ENCODE assay signal across 9 cellular contexts in genomic region chr1:109624215-109625010, GRCh38. TPM values are rescaled to one million over a fixed set of nuclear protein-coding genes. Genes with fewer than 3 reads are reported as not detected.
DNase-seq lines count a peak whose midpoint lies in the region; ATAC-seq and TF ChIP-seq lines count a peak whose summit lies in the region.
"Had no signal": no experiment of that assay in that cellular context is flagged by ENCODE, and none has a peak within 500 bp of the region (broad histone marks: within the 10 kb centered on the region; RNA-seq: fewer than 3 reads in every experiment).

No MANE protein-coding gene starts in this region.

- ATAC-seq in activated B cell treated with CpG ODN at 0.5 μM for 24 hours (ENCODE audit: low read depth) = peak; percentile 58
- peak; percentile 43 to 45 for ATAC-seq in naive B cell (ENCODE audit: low read depth in 2 of 2)
- ATAC-seq in HG03135 (IDR thresholded peaks at IDR 0.05; ENCODE audit: unreplicated experiment) = no peak

- H3K9me3 Mint-ChIP-seq in HFFc6 = no peaks in the 10 kb centered on the region
- H3K9me3 Mint-ChIP-seq in activated B cell treated with CpG ODN at 0.5 μM for 24 hours = no peaks in the 10 kb centered on the region
- H3K9me3 Mint-ChIP-seq in naive B cell = no peaks in the 10 kb centered on the region

- H3K27ac Mint-ChIP-seq in HFFc6 (0 out of 2 replicates have a peak overlapping the region, but pooled peaks have one; percentile 4), activated B cell treated with CpG ODN at 0.5 μM for 24 hours (peak overlapping the region; percentile 79), naive B cell (peak overlapping the region in 5 of 6 donors; percentile 78 to 92 (median 86))

- TF ChIP-seq CTCF in HFFc6 (IDR thresholded peaks at IDR 0.05) = no peak
- TF ChIP-seq CTCF in activated B cell treated with CpG ODN at 0.5 μM for 24 hours (IDR thresholded peaks at IDR 0.05) = no peak

- intact Hi-C loops in activated B cell treated with CpG ODN at 0.5 μM for 24 hours (cut with micrococcal nuclease) = loop anchor here (1.0 to 10.0 kb wide), 3 partner anchors 16 to 512 kb away; partner anchors contain the start of genes ELAPOR1 and PSMA5

- H3K4me1 Mint-ChIP-seq in HFFc6 (ENCODE audit: low read depth) = peaks cover 49% of the 10 kb centered on the region
- peaks cover 55% of the 10 kb centered on the region for H3K4me1 Mint-ChIP-seq in activated B cell treated with CpG ODN at 0.5 μM for 24 hours
- peaks cover 47 to 68% (median 57%) of the 10 kb centered on the region in 3 donors for H3K4me1 Mint-ChIP-seq in naive B cell

- POLR2A ChIA-PET in activated B cell treated with CpG ODN at 0.5 μM for 24 hours (lab: Charles Lee) = interaction anchor here (0.7 to 2.4 kb wide), 6 partner anchors 8 to 360 kb away, joined by 3 to 18 read pairs (median 6); partner anchors contain the start of genes AHCYL1, GNAI3 and GSTM4

- DNase-seq in DMS79 treated with DMSO at 0.1 percent for 48 hours (lab: John Stamatoyannopoulos, UW) = peak; percentile 70
- no peak for DNase-seq in HFFc6
- peak; percentile 55 for DNase-seq in activated B cell treated with CpG ODN at 0.5 μM for 24 hours
- DNase-seq in naive B cell = peak; percentile 53
- DNase-seq in islet precursor cell = no peak
- no peak for DNase-seq in inferior parietal cortex (ENCODE audit: extremely low spot score)
- no peak for DNase-seq in GM19238 (ENCODE audit: insufficient read length, low spot score)

- H3K36me3 Mint-ChIP-seq in HFFc6 (ENCODE audit: low read depth) (peaks cover 27% of the 10 kb centered on the region), activated B cell treated with CpG ODN at 0.5 μM for 24 hours (ENCODE audit: low read depth) (peaks cover 42% of the 10 kb centered on the region), naive B cell (peaks cover 0 to 24% of the 10 kb centered on the region in 2 donors)

- CTCF ChIA-PET in activated B cell treated with CpG ODN at 0.5 μM for 24 hours (lab: Charles Lee) = interaction anchor here (0.9 to 4.8 kb wide), 4 partner anchors 16 to 131 kb away, joined by 3 to 19 read pairs (median 4); partner anchors contain the start of gene CYB561D1

- H3K27me3 Mint-ChIP-seq in HFFc6 (ENCODE audit: insufficient read depth) (peaks cover 4% of the 10 kb centered on the region), activated B cell treated with CpG ODN at 0.5 μM for 24 hours (no peaks in the 10 kb centered on the region), naive B cell (no peaks in the 10 kb centered on the region)

- no peak overlapping the region for H3K4me3 Mint-ChIP-seq in HFFc6
- peak overlapping the region; percentile 71 for H3K4me3 Mint-ChIP-seq in activated B cell treated with CpG ODN at 0.5 μM for 24 hours
- peak overlapping the region; percentile 66 to 99 (median 83) for H3K4me3 Mint-ChIP-seq in naive B cell

RNA-seq across cellular contexts. Expression of gene AMPD2, which starts 4.8 kb away (rescaled TPM):
- total RNA-seq in HFFc6 (2021; fragmentation: NEBNext Ultra II Directional; extraction: Animal tissue kit (Norgen Biotek cat#: 25700)) = 100 to 1,000 TPM; 127 to 172 (median 139) TPM
- total RNA-seq in activated B cell treated with CpG ODN at 0.5 μM for 24 hours = 56.8 and 64.9 TPM in 2 replicates
- 10 to 100 TPM; 14.3 to 34.9 (median 25.6) TPM for polyA plus RNA-seq in naive B cell (ENCODE audit: low read depth in 6 of 6)

RNA-seq across cellular contexts. Expression of gene GNAT2, which starts 5.0 kb away (rescaled TPM):
- under 1 TPM in 3 of 6 experiments, not detected in 3; 0.11 to 0.40 (median 0.34) TPM for total RNA-seq in HFFc6 (2021; fragmentation: NEBNext Ultra II Directional; extraction: Animal tissue kit (Norgen Biotek cat#: 25700))
- total RNA-seq in activated B cell treated with CpG ODN at 0.5 μM for 24 hours = 0.71 TPM in 1 of 2 replicates, not detected in the other
- not detected for polyA plus RNA-seq in naive B cell (ENCODE audit: low read depth in 6 of 6)
- total RNA-seq: LHCN-M2 had no signal

RNA-seq across cellular contexts. Expression of gene GSTM4, which starts 31.5 kb away (rescaled TPM):
- total RNA-seq in HFFc6 (2021; fragmentation: NEBNext Ultra II Directional; extraction: Animal tissue kit (Norgen Biotek cat#: 25700)) = 10 to 100 TPM; 16.0 to 27.1 (median 24.8) TPM
- 13.1 and 13.7 TPM in 2 replicates for total RNA-seq in activated B cell treated with CpG ODN at 0.5 μM for 24 hours
- 10 to 100 TPM; 10.6 to 24.4 (median 16.7) TPM for polyA plus RNA-seq in naive B cell (ENCODE audit: low read depth in 6 of 6)

RNA-seq across cellular contexts. Expression of gene GSTM2, which starts 43.4 kb away (rescaled TPM):
- total RNA-seq in HFFc6 (2021; fragmentation: NEBNext Ultra II Directional; extraction: Animal tissue kit (Norgen Biotek cat#: 25700)) = 10 to 100 TPM; 32.4 to 53.4 (median 46.1) TPM
- total RNA-seq in activated B cell treated with CpG ODN at 0.5 μM for 24 hours = 9.2 and 11.0 TPM in 2 replicates
- 10 to 100 TPM in 2 of 6 donors, 1 to 10 TPM in 4; 3.9 to 14.5 (median 5.7) TPM for polyA plus RNA-seq in naive B cell (ENCODE audit: low read depth in 6 of 6)

Comparison
In these comparisons a context has a peak if more than half of its experiments do, and no peak if none do; other contexts are left out.
1. DNase-seq: peak in DMS79 treated with DMSO at 0.1 percent for 48 hours (single experiment), activated B cell treated with CpG ODN at 0.5 μM for 24 hours (single experiment) and naive B cell (single experiment); none in HFFc6 (single experiment), islet precursor cell (single experiment), inferior parietal cortex (single experiment) and GM19238 (single experiment).
2. H3K27ac Mint-ChIP-seq: peak in every context shown above with its lines; median percentile 86 in naive B cell; 79 in activated B cell treated with CpG ODN at 0.5 μM for 24 hours; 4 in HFFc6.